ENCODE assay signal across 11 cellular contexts in the genomic region with DNA sequence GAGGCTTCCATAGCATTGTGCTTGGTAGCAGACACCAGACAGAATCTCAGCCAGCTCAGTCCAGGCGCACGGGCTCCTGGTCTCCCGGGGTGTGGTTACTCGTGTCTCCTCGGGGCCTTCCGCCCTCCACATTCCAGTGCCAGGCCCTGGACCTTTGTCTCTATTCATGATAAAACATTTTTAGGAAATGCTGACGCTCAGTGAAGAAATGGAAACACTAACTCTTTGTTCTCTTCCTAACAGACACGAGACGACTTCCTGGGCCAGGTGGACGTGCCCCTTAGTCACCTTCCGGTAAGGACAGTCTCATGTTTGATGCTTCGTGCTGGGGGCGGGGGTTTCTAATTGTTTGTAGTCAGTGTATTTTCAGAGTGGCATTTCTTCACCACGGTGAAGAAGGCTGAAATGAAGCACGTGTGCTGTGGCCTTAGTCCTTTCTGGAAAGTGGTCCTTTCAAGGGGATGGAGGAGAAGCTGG.
DNase-seq lines count a peak whose midpoint lies in the region; ATAC-seq, FAIRE-seq and TF ChIP-seq lines count a peak whose summit lies in the region.
"Had no signal": no experiment of that assay in that cellular context is flagged by ENCODE, and none has a peak within 500 bp of the region (broad histone marks: within the 10 kb centered on the region; RNA-seq: fewer than 3 reads in every experiment).

No MANE protein-coding gene starts in this region.

- H3K4me3 Mint-ChIP-seq in nephron (no peak overlapping the region), HFFc6 (no peak overlapping the region)

- H3K27me3 Mint-ChIP-seq in nephron (ENCODE audit: low read depth) (no peaks in the 10 kb centered on the region), HFFc6 (ENCODE audit: insufficient read depth) (peaks cover 2% of the 10 kb centered on the region)

- WGBS in A549 (ENCODE audit: missing lambda C conversion rate), result 89% methylated on average over 15 of the region's 15 CpGs
- 70 to 74% methylated on average over 12 to 14 of the region's 15 CpGs for WGBS in esophagus squamous epithelium, 2 donors

- H3K27ac ChIP-seq in A549, result no peak overlapping the region
- H3K27ac ChIP-seq in RWPE1, result peak overlapping the region; percentile 79
- H3K27ac ChIP-seq in esophagus squamous epithelium, result peak overlapping the region in 3 of 4 donors; percentile 24 to 77 (median 76)

- H3K4me1 Mint-ChIP-seq in nephron (peaks cover 38% of the 10 kb centered on the region), HFFc6 (ENCODE audit: low read depth) (peaks cover 26% of the 10 kb centered on the region)

- H3K9me3 Mint-ChIP-seq in nephron (no peaks in the 10 kb centered on the region), HFFc6 (no peaks in the 10 kb centered on the region)

- H3K27ac Mint-ChIP-seq in nephron (peak overlapping the region in 2 of 3 experiments; percentile 80 to 81), HFFc6 (no peak overlapping the region)

- POLR2A ChIA-PET in A549 (lab: Yijun Ruan, JAX) (no interaction called here), RWPE1 (lab: Yijun Ruan, JAX; ENCODE audit: low non-redundant PET) (no interaction called here)

- H3K36me3 Mint-ChIP-seq in nephron (ENCODE audit: low read depth) (peaks cover 11% of the 10 kb centered on the region), HFFc6 (ENCODE audit: low read depth) (peaks cover 6% of the 10 kb centered on the region; the same call in 1 of the 2 replicates)

- no peaks in the 10 kb centered on the region for H3K27me3 ChIP-seq in esophagus squamous epithelium

- no peak for TF ChIP-seq EP300 in A549 (IDR thresholded peaks at IDR 0.05)

- intact Hi-C loops in esophagus squamous epithelium (cut with DNase I), result no loop called here

- CTCF ChIA-PET in A549 (lab: Yijun Ruan, JAX), result interaction anchor here (0.6 to 2.0 kb wide), 3 partner anchors 52 to 215 kb away, joined by 3 to 4 read pairs (median 3); no protein-coding TSS in a partner anchor
- CTCF ChIA-PET in RWPE1 (lab: Yijun Ruan, JAX), result interaction anchor here (0.5 to 0.7 kb wide), 2 partner anchors 272 to 882 kb away, joined by 3 to 4 read pairs; no protein-coding TSS in a partner anchor

- H3K4me2 ChIP-seq in A549, result no peak overlapping the region

- DNase-seq in A549 (ENCODE audit: low read depth in 1 of 2, low spot score in 1 of 2) (no peak), RWPE1 (ENCODE audit: low spot score) (peak; percentile 8), esophagus squamous epithelium (lab: John Stamatoyannopoulos, UW) (no peak), HFFc6 (no peak), NCI-H1105 treated with DMSO at 0.1 percent for 48 hours (lab: John Stamatoyannopoulos, UW) (no peak), NCI-H1417 (lab: John Stamatoyannopoulos, UW) (no peak)
- DNase-seq: erythroblast; NCI-H1092 treated with DMSO at 0.1 percent for 48 hours; stimulated activated CD4-positive, alpha-beta T cell treated with anti-CD3 and anti-CD28 coated beads, Interleukin-1b, Interleukin-23, amount 100 ng/mL, for 48 hours had no signal

- H3K4me1 ChIP-seq in A549 (peaks cover 19% of the 10 kb centered on the region), esophagus squamous epithelium (peaks cover 13 to 41% (median 15%) of the 10 kb centered on the region in 3 donors)

- no peak for TF ChIP-seq RAD21 in A549 (conservative IDR thresholded peaks at IDR 0.05 in 1 of 2, IDR thresholded peaks at IDR 0.05 in 1 of 2)

- H3K36me3 ChIP-seq in esophagus squamous epithelium, result no peaks in the 10 kb centered on the region

- H3K9me3 ChIP-seq in A549 (no peaks in the 10 kb centered on the region), esophagus squamous epithelium (no peaks in the 10 kb centered on the region)

- H3K4me3 ChIP-seq in A549, result no peak overlapping the region
- H3K4me3 ChIP-seq in esophagus squamous epithelium, result no peak overlapping the region

- no peak for FAIRE-seq in A549 (lab: Jason Lieb, UNC)

- no peak for TF ChIP-seq CTCF in A549 (IDR thresholded peaks at IDR 0.05)
- no peak for TF ChIP-seq CTCF in RWPE1 (conservative IDR thresholded peaks at IDR 0.05; ENCODE audit: low read depth)
- TF ChIP-seq CTCF in esophagus squamous epithelium (IDR thresholded peaks at IDR 0.05), result no peak
- TF ChIP-seq CTCF in nephron (IDR thresholded peaks at IDR 0.05; ENCODE audit: unreplicated experiment in 3 of 3), result no peak
- no peak for TF ChIP-seq CTCF in HFFc6 (IDR thresholded peaks at IDR 0.05)

- no peak for ATAC-seq in A549
- ATAC-seq in HG03521 (IDR thresholded peaks at IDR 0.05; ENCODE audit: unreplicated experiment), result no peak

- TF ChIP-seq POLR2A in A549 (IDR thresholded peaks at IDR 0.05; ENCODE audit: low read length) (no peak), esophagus squamous epithelium (IDR thresholded peaks at IDR 0.05) (no peak)

TF ChIP-seq in A549, 52 proteins besides CTCF, POLR2A, EP300 and RAD21:
- TF ChIP-seq MAFK (IDR thresholded peaks at IDR 0.05; ENCODE audit: partially characterized antibody), result peak; percentile 21
- TF ChIP-seq, protein P1, sequence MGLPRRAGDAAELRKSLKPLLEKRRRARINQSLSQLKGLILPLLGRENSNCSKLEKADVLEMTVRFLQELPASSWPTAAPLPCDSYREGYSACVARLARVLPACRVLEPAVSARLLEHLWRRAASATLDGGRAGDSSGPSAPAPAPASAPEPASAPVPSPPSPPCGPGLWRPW (IDR thresholded peaks at IDR 0.05), result no peak

Comparison
In these comparisons a context has a peak if more than half of its experiments do, and no peak if none do; other contexts are left out.
1. H3K27ac ChIP-seq: peak in RWPE1 (single experiment) and esophagus squamous epithelium (3 of 4); none in A549 (0 of 2).